ENCODE assay signal across 1 cellular context in genomic region chr2:84947010-84947593, GRCh38.
TF ChIP-seq lines count a peak whose summit lies in the region.

No MANE protein-coding gene starts in this region.

TF ChIP-seq in A549, 52 proteins besides CTCF, POLR2A, EP300 and RAD21 (continued from another document):
- TF ChIP-seq USF2 (IDR thresholded peaks at IDR 0.05) (no peak), JUN (IDR thresholded peaks at IDR 0.05) (no peak), POLR2AphosphoS2 (conservative IDR thresholded peaks at IDR 0.05; ENCODE audit: low read length) (no peak), HEYL (CRISPR knock-in tag; IDR thresholded peaks at IDR 0.05) (no peak), ZNF302 (CRISPR knock-in tag; IDR thresholded peaks at IDR 0.05) (no peak), ZC3H11A (IDR thresholded peaks at IDR 0.05) (no peak), MYC (IDR thresholded peaks at IDR 0.05; ENCODE audit: borderline replicate concordance, low read length) (no peak), FOSB (CRISPR knock-in tag; IDR thresholded peaks at IDR 0.05) (no peak), RFX5 (IDR thresholded peaks at IDR 0.05) (no peak)
